Comparison of ENCODE assay signal across 1 cellular context in genomic region chr2:240989451-240990265, GRCh38.
A peak's percentile ranks its signal among the peaks of the same experiment; 100 is the strongest.
TF ChIP-seq lines count a peak whose summit lies in the region.

No MANE protein-coding gene starts in this region.

TF ChIP-seq in HepG2, 621 proteins besides CTCF, POLR2A, EP300 and RAD21 (continued from another document and continues in another):
- TF ChIP-seq, protein P1, sequence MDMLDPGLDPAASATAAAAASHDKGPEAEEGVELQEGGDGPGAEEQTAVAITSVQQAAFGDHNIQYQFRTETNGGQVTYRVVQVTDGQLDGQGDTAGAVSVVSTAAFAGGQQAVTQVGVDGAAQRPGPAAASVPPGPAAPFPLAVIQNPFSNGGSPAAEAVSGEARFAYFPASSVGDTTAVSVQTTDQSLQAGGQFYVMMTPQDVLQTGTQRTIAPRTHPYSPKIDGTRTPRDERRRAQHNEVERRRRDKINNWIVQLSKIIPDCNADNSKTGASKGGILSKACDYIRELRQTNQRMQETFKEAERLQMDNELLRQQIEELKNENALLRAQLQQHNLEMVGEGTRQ (IDR thresholded peaks at IDR 0.05; ENCODE audit: low read depth, low read length): no peak
- TF ChIP-seq, protein P1 (CRISPR knock-in tag; IDR thresholded peaks at IDR 0.05; ENCODE audit: borderline replicate concordance): no peak
- TF ChIP-seq MXI1 (IDR thresholded peaks at IDR 0.05; ENCODE audit: borderline replicate concordance, low read depth, low read length) (0 out of 3 replicates have a peak, but pooled peaks have one; percentile 23), SMC3 (IDR thresholded peaks at IDR 0.05; ENCODE audit: low read length) (peak; percentile 81), ZNF687 (CRISPR knock-in tag; IDR thresholded peaks at IDR 0.05) (peak; percentile 54), HNRNPLL (IDR thresholded peaks at IDR 0.05; ENCODE audit: low read depth, low read length, poor library complexity, severe bottlenecking) (peak; percentile 24), ZBTB20 (CRISPR knock-in tag; IDR thresholded peaks at IDR 0.05; ENCODE audit: borderline replicate concordance, low read depth) (no peak), RXRB (CRISPR knock-in tag; IDR thresholded peaks at IDR 0.05; ENCODE audit: borderline replicate concordance) (no peak), IKZF5 (CRISPR knock-in tag; IDR thresholded peaks at IDR 0.05) (0 out of 2 replicates have a peak, but pooled peaks have one; percentile 28), ZBTB7A (CRISPR knock-in tag; IDR thresholded peaks at IDR 0.05) (0 out of 2 replicates have a peak, but pooled peaks have one; percentile 13), ATF3 (CRISPR knock-in tag; IDR thresholded peaks at IDR 0.05) (0 out of 2 replicates have a peak, but pooled peaks have one; percentile 14), ZNF572 (CRISPR knock-in tag; IDR thresholded peaks at IDR 0.05) (0 out of 2 replicates have a peak, but pooled peaks have one; percentile 63), HNF1B (CRISPR knock-in tag; IDR thresholded peaks at IDR 0.05) (peak; percentile 50; the same call in 1 of the 2 replicates), ZNF619 (CRISPR knock-in tag; IDR thresholded peaks at IDR 0.05) (0 out of 2 replicates have a peak, but pooled peaks have one; percentile 14), ZNF839 (CRISPR knock-in tag; IDR thresholded peaks at IDR 0.05; ENCODE audit: borderline replicate concordance) (peak; percentile 32; the same call in 1 of the 2 replicates), FOXK1 (CRISPR knock-in tag; IDR thresholded peaks at IDR 0.05; ENCODE audit: borderline replicate concordance, low read depth) (no peak), PAX8 (CRISPR knock-in tag; IDR thresholded peaks at IDR 0.05; ENCODE audit: borderline replicate concordance) (no peak), THAP11 (CRISPR knock-in tag; IDR thresholded peaks at IDR 0.05) (0 out of 2 replicates have a peak, but pooled peaks have one; percentile 12), ZSCAN22 (CRISPR knock-in tag; IDR thresholded peaks at IDR 0.05) (peak; percentile 94), BCLAF1 (IDR thresholded peaks at IDR 0.05) (no peak), SALL1 (CRISPR knock-in tag; IDR thresholded peaks at IDR 0.05) (peak; percentile 26; the same call in 1 of the 2 replicates), ZBTB7B (CRISPR knock-in tag; IDR thresholded peaks at IDR 0.05) (peak; percentile 45; the same call in 1 of the 2 replicates), ZNF331 (CRISPR knock-in tag; IDR thresholded peaks at IDR 0.05) (0 out of 2 replicates have a peak, but pooled peaks have one; percentile 36), ZNF614 (CRISPR knock-in tag; IDR thresholded peaks at IDR 0.05; ENCODE audit: borderline replicate concordance) (0 out of 2 replicates have a peak, but pooled peaks have one; percentile 34), SAP130 (CRISPR knock-in tag; IDR thresholded peaks at IDR 0.05; ENCODE audit: low read depth) (peak; percentile 18; the same call in 1 of the 2 replicates), ARHGAP35 (CRISPR knock-in tag; IDR thresholded peaks at IDR 0.05; ENCODE audit: borderline replicate concordance) (peak; percentile 57; the same call in 1 of the 2 replicates), KDM5B (CRISPR knock-in tag; IDR thresholded peaks at IDR 0.05; ENCODE audit: borderline replicate concordance) (peak; percentile 15; the same call in 1 of the 2 replicates), ZFP91 (CRISPR knock-in tag; IDR thresholded peaks at IDR 0.05; ENCODE audit: borderline replicate concordance) (peak; percentile 65), KMT2A (CRISPR knock-in tag; IDR thresholded peaks at IDR 0.05) (0 out of 2 replicates have a peak, but pooled peaks have one; percentile 42), SMAD3 (CRISPR knock-in tag; IDR thresholded peaks at IDR 0.05) (0 out of 2 replicates have a peak, but pooled peaks have one; percentile 45)
- TF ChIP-seq, protein P2, sequence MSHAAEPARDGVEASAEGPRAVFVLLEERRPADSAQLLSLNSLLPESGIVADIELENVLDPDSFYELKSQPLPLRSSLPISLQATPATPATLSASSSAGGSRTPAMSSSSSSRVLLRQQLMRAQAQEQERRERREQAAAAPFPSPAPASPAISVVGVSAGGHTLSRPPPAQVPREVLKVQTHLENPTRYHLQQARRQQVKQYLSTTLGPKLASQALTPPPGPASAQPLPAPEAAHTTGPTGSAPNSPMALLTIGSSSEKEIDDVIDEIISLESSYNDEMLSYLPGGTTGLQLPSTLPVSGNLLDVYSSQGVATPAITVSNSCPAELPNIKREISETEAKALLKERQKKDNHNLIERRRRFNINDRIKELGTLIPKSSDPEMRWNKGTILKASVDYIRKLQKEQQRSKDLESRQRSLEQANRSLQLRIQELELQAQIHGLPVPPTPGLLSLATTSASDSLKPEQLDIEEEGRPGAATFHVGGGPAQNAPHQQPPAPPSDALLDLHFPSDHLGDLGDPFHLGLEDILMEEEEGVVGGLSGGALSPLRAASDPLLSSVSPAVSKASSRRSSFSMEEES (CRISPR knock-in tag; IDR thresholded peaks at IDR 0.05): 0 out of 2 replicates have a peak, but pooled peaks have one; percentile 26
- TF ChIP-seq, protein P3, sequence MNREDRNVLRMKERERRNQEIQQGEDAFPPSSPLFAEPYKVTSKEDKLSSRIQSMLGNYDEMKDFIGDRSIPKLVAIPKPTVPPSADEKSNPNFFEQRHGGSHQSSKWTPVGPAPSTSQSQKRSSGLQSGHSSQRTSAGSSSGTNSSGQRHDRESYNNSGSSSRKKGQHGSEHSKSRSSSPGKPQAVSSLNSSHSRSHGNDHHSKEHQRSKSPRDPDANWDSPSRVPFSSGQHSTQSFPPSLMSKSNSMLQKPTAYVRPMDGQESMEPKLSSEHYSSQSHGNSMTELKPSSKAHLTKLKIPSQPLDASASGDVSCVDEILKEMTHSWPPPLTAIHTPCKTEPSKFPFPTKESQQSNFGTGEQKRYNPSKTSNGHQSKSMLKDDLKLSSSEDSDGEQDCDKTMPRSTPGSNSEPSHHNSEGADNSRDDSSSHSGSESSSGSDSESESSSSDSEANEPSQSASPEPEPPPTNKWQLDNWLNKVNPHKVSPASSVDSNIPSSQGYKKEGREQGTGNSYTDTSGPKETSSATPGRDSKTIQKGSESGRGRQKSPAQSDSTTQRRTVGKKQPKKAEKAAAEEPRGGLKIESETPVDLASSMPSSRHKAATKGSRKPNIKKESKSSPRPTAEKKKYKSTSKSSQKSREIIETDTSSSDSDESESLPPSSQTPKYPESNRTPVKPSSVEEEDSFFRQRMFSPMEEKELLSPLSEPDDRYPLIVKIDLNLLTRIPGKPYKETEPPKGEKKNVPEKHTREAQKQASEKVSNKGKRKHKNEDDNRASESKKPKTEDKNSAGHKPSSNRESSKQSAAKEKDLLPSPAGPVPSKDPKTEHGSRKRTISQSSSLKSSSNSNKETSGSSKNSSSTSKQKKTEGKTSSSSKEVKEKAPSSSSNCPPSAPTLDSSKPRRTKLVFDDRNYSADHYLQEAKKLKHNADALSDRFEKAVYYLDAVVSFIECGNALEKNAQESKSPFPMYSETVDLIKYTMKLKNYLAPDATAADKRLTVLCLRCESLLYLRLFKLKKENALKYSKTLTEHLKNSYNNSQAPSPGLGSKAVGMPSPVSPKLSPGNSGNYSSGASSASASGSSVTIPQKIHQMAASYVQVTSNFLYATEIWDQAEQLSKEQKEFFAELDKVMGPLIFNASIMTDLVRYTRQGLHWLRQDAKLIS (CRISPR knock-in tag; IDR thresholded peaks at IDR 0.05): no peak
- TF ChIP-seq, protein P4, sequence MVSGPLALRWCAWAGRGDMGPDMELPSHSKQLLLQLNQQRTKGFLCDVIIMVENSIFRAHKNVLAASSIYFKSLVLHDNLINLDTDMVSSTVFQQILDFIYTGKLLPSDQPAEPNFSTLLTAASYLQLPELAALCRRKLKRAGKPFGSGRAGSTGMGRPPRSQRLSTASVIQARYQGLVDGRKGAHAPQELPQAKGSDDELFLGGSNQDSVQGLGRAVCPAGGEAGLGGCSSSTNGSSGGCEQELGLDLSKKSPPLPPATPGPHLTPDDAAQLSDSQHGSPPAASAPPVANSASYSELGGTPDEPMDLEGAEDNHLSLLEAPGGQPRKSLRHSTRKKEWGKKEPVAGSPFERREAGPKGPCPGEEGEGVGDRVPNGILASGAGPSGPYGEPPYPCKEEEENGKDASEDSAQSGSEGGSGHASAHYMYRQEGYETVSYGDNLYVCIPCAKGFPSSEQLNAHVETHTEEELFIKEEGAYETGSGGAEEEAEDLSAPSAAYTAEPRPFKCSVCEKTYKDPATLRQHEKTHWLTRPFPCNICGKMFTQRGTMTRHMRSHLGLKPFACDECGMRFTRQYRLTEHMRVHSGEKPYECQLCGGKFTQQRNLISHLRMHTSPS (CRISPR knock-in tag; IDR thresholded peaks at IDR 0.05; ENCODE audit: low read depth): peak; percentile 71
